Comparison of ENCODE assay signal across 1 cellular context in genomic region chr2:110717734-110718133, GRCh38.
TF ChIP-seq lines count a peak whose summit lies in the region.

No MANE protein-coding gene starts in this region.

TF ChIP-seq in K562, 482 proteins besides CTCF, POLR2A, EP300 and RAD21:
- TF ChIP-seq BHLHE40 (IDR thresholded peaks at IDR 0.05; ENCODE audit: low read length) (peak; percentile 53; the same call in 1 of the 2 replicates), ZNF24 (IDR thresholded peaks at IDR 0.05) (no peak), TFE3 (CRISPR knock-in tag; IDR thresholded peaks at IDR 0.05) (peak; percentile 27)
